In genomic region chr2:201004370-201004769, GRCh38 we compare ENCODE assay signal across 29 cellular contexts.
"Had no signal": no experiment of that assay in that cellular context is flagged by ENCODE, and none has a peak within 500 bp of the region (broad histone marks: within the 10 kb centered on the region; RNA-seq: fewer than 3 reads in every experiment).

No MANE protein-coding gene starts in this region.

- DNase-seq: activated CD4-positive, alpha-beta T cell treated with anti-CD3 and anti-CD28 coated beads, Interleukin-2, amount 10 ng/mL, durations not matched to agents 24 days and 14 days; activated CD4-positive, alpha-beta T cell treated with anti-CD3 and anti-CD28 coated beads, Interleukin-2, amount 50 U/mL, for 4 hours; activated CD8-positive, alpha-beta T cell treated with anti-CD3 and anti-CD28 coated beads for 36 hours; activated effector memory CD4-positive, alpha-beta T cell treated with anti-CD3 and anti-CD28 coated beads, Interleukin-2, amount 50 U/mL, for 16 hours; activated naive CD4-positive, alpha-beta T cell; activated T-cell treated with anti-CD3 and anti-CD28 coated beads, Interleukin-2, amount 50 U/mL, for 1 hour; activated T-cell treated with anti-CD3 and anti-CD28 coated beads, Interleukin-2, amount 50 U/mL, for 72 hours; anterior cingulate cortex; caudate nucleus; cerebellar nuclear complex; Kasumi-1; KG1; MG63; NCI-H1048; NCI-H1105 treated with DMSO at 0.1 percent for 48 hours; NCI-H1436; NCI-H1694 treated with DMSO at 0.1 percent for 48 hours; NCI-H2029; NCI-H345; NCI-H524 treated with DMSO at 0.1 percent for 48 hours; SHP77; SJCRH30; SW 1271; T-helper 1 cell; T1000 had no signal

- H3K9me3 ChIP-seq: MG63, SJCRH30 had no signal

- H3K4me3 ChIP-seq: MG63, SJCRH30 had no signal

- H3K27me3 ChIP-seq: MG63, SJCRH30 had no signal

- H3K4me3 Mint-ChIP-seq: activated CD4-positive, alpha-beta T cell treated with anti-CD3 and anti-CD28 coated beads, Interleukin-2, amount 10 ng/mL, durations not matched to agents 24 days and 14 days; activated CD8-positive, alpha-beta T cell treated with anti-CD3 and anti-CD28 coated beads for 36 hours; activated T-cell treated with anti-CD3 and anti-CD28 coated beads, Interleukin-2, amount 50 U/mL, for 72 hours; activated T-helper 17 cell treated with anti-CD3 and anti-CD28 coated beads, Interleukin-2, amount 50 U/mL, for 72 hours; brain had no signal

- H3K4me1 ChIP-seq: SJCRH30 had no signal

- H3K27ac Mint-ChIP-seq: activated CD4-positive, alpha-beta T cell treated with anti-CD3 and anti-CD28 coated beads, Interleukin-2, amount 10 ng/mL, durations not matched to agents 24 days and 14 days; activated CD8-positive, alpha-beta T cell treated with anti-CD3 and anti-CD28 coated beads for 36 hours; activated naive CD4-positive, alpha-beta T cell treated with anti-CD3 and anti-CD28 coated beads, Interleukin-2, amount 50 U/mL, for 72 hours; activated T-cell treated with anti-CD3 and anti-CD28 coated beads, Interleukin-2, amount 50 U/mL, for 72 hours; activated T-helper 17 cell treated with anti-CD3 and anti-CD28 coated beads, Interleukin-2, amount 50 U/mL, for 72 hours had no signal

- H3K4me1 Mint-ChIP-seq: activated CD4-positive, alpha-beta T cell treated with anti-CD3 and anti-CD28 coated beads, Interleukin-2, amount 10 ng/mL, durations not matched to agents 24 days and 14 days; activated T-helper 17 cell treated with anti-CD3 and anti-CD28 coated beads, Interleukin-2, amount 50 U/mL, for 72 hours; brain had no signal

- H3K27ac ChIP-seq: SJCRH30 had no signal

- ATAC-seq: activated CD8-positive, alpha-beta T cell treated with anti-CD3 and anti-CD28 coated beads for 36 hours; activated naive CD4-positive, alpha-beta T cell treated with anti-CD3 and anti-CD28 coated beads, Interleukin-2, amount 50 U/mL, for 72 hours; activated T-cell treated with anti-CD3 and anti-CD28 coated beads, Interleukin-2, amount 50 U/mL, for 72 hours; activated T-helper 17 cell treated with anti-CD3 and anti-CD28 coated beads, Interleukin-2, amount 50 U/mL, for 72 hours; Panc1 had no signal

- H3K36me3 Mint-ChIP-seq: activated naive CD4-positive, alpha-beta T cell treated with anti-CD3 and anti-CD28 coated beads, Interleukin-2, amount 50 U/mL, for 72 hours had no signal

- H3K27me3 Mint-ChIP-seq: activated CD4-positive, alpha-beta T cell treated with anti-CD3 and anti-CD28 coated beads, Interleukin-2, amount 10 ng/mL, durations not matched to agents 24 days and 14 days; activated CD8-positive, alpha-beta T cell treated with anti-CD3 and anti-CD28 coated beads for 36 hours; activated T-helper 17 cell treated with anti-CD3 and anti-CD28 coated beads, Interleukin-2, amount 50 U/mL, for 72 hours; brain had no signal
